1 cellular context compared by ENCODE assay signal in genomic region chr7:116772926-116773749, GRCh38.
TF ChIP-seq lines count a peak whose summit lies in the region.

No MANE protein-coding gene starts in this region.

TF ChIP-seq in IMR-90, 13 proteins besides CTCF, POLR2A, EP300 and RAD21:
- TF ChIP-seq MAZ (IDR thresholded peaks at IDR 0.05; ENCODE audit: borderline replicate concordance, low read depth, low read length) (no peak), USF2 (IDR thresholded peaks at IDR 0.05; ENCODE audit: low read depth, low read length) (no peak), MAFK (IDR thresholded peaks at IDR 0.05; ENCODE audit: low read depth, low read length) (no peak), CHD1 (IDR thresholded peaks at IDR 0.05; ENCODE audit: low read depth, low read length) (no peak), SMC3 (IDR thresholded peaks at IDR 0.05; ENCODE audit: low read depth, low read length) (no peak), NFE2L2 (IDR thresholded peaks at IDR 0.05; ENCODE audit: low read depth, low read length) (no peak), BHLHE40 (IDR thresholded peaks at IDR 0.05; ENCODE audit: low read depth, low read length) (no peak), CEBPB (IDR thresholded peaks at IDR 0.05; ENCODE audit: low read depth, low read length) (no peak), MXI1 (IDR thresholded peaks at IDR 0.05; ENCODE audit: borderline replicate concordance, low read depth, low read length) (no peak), ELK1 (IDR thresholded peaks at IDR 0.05; ENCODE audit: borderline replicate concordance, low read depth, low read length) (no peak), RCOR1 (IDR thresholded peaks at IDR 0.05; ENCODE audit: insufficient replicate concordance, low read length) (no peak), FOS (IDR thresholded peaks at IDR 0.05; ENCODE audit: low read depth, low read length) (no peak), RFX5 (IDR thresholded peaks at IDR 0.05; ENCODE audit: low read depth, low read length) (no peak)
